ENCODE assay signal across 8 cellular contexts in genomic region chr6:161274488-161274858, GRCh38. TPM values are rescaled to one million over a fixed set of nuclear protein-coding genes. Genes with fewer than 3 reads are reported as not detected.
DNase-seq lines count a peak whose midpoint lies in the region; ATAC-seq and TF ChIP-seq lines count a peak whose summit lies in the region.

No MANE protein-coding gene starts in this region.

- no TSS peak for BruUV-seq in mammary epithelial cell (replicated peaks; lab: Mats Ljungman, UMichigan)

- peak overlapping the region; percentile 95 for H3K27ac ChIP-seq in mammary epithelial cell (ENCODE audit: insufficient read depth, low read depth, low read length)
- peak overlapping the region in 2 of 5 donors; percentile 65 to 70 for H3K27ac ChIP-seq in adrenal gland

- peak overlapping the region; percentile 73 for H3K4me2 ChIP-seq in mammary epithelial cell (ENCODE audit: insufficient read depth, low read depth, low read length)

- H3K79me2 ChIP-seq in mammary epithelial cell (ENCODE audit: insufficient read depth, low read length) = peaks cover 29% of the 10 kb centered on the region

- peak overlapping the region; percentile 47 to 69 (median 49) for H3K4me3 ChIP-seq in mammary epithelial cell (replicated peaks in 1 of 3; ENCODE audit: insufficient read depth in 1 of 3, low read depth in 2 of 3, low read length in 3 of 3)
- H3K4me3 ChIP-seq in mucosa of stomach (ENCODE audit: low read length) = peak overlapping the region; percentile 5
- H3K4me3 ChIP-seq in adrenal gland = peak overlapping the region in 2 of 4 donors; percentile 35 to 62

- peaks cover 12% of the 10 kb centered on the region for H3K4me1 ChIP-seq in mammary epithelial cell (ENCODE audit: insufficient read depth, low read length)
- peaks cover 5% of the 10 kb centered on the region for H3K4me1 ChIP-seq in mucosa of stomach (ENCODE audit: control insufficient read depth, insufficient read depth, low read length)
- H3K4me1 ChIP-seq in adrenal gland (replicated peaks in 1 of 2) = peaks cover 0 to 13% of the 10 kb centered on the region in 2 donors

- peak overlapping the region; percentile 91 for H2AFZ ChIP-seq in mammary epithelial cell (ENCODE audit: low read depth, low read length)

- no peak for TF ChIP-seq CTCF in mammary epithelial cell (conservative IDR thresholded peaks at IDR 0.05 in 1 of 2, IDR thresholded peaks at IDR 0.05 in 1 of 2; ENCODE audit: extremely low read depth in 1 of 2, insufficient read depth in 1 of 2, low read depth in 1 of 2, low read length in 2 of 2)
- TF ChIP-seq CTCF in adrenal gland (IDR thresholded peaks at IDR 0.05) = no peak

- in situ Hi-C loops in ACHN (cut with HindIII; ENCODE audit: low pct_ligation_motif_present, low pct_unique_long_range_greater_than_20kb, low sequenced_read_pairs) = no loop called here
- in situ Hi-C loops in mammary epithelial cell (cut with MboI; ENCODE audit: low sequenced_read_pairs in 2 of 2) = no loop called here

- ATAC-seq in HG03135 (IDR thresholded peaks at IDR 0.05; ENCODE audit: unreplicated experiment) = peak; percentile 4
- no peak for ATAC-seq in HG02642 (IDR thresholded peaks at IDR 0.05; ENCODE audit: poor library complexity, unreplicated experiment)

- DNase-seq in ACHN (peak; percentile 16), mammary epithelial cell (no peak), SKM-1 (lab: John Stamatoyannopoulos, UW; ENCODE audit: unreplicated experiment) (no peak), iPS-NIHi11 (ENCODE audit: low spot score) (no peak), adrenal gland (no peak)

- H3K9ac ChIP-seq in mammary epithelial cell (ENCODE audit: insufficient read depth, low read length) (peak overlapping the region; percentile 98), mucosa of stomach (ENCODE audit: low read length) (peak overlapping the region; percentile 54)

- H4K20me1 ChIP-seq in mammary epithelial cell (ENCODE audit: insufficient read depth, low read length) = no peaks in the 10 kb centered on the region

- H3K36me3 ChIP-seq in mammary epithelial cell (ENCODE audit: insufficient read depth, low read length) = no peaks in the 10 kb centered on the region
- H3K36me3 ChIP-seq in mucosa of stomach (ENCODE audit: control insufficient read depth, insufficient read depth, low read length) = no peaks in the 10 kb centered on the region
- no peaks in the 10 kb centered on the region for H3K36me3 ChIP-seq in adrenal gland (replicated peaks in 1 of 2)

- intact Hi-C loops in mammary epithelial cell (cut with micrococcal nuclease) = loop anchor here (2.0 to 10.0 kb wide), 6 partner anchors 78 to 342 kb away; partner anchors contain the start of gene MAP3K4
- intact Hi-C loops in adrenal gland (cut with DNase I) = no loop called here

- 3% methylated on average over 8 of the region's 8 CpGs for WGBS in mammary epithelial cell (ENCODE audit: low coverage, missing lambda C conversion rate)
- 8 to 11% (median 10%) methylated on average over 8 of the region's 8 CpGs for WGBS in adrenal gland, 4 donors

- CTCF ChIA-PET in mammary epithelial cell (lab: Charles Lee; ENCODE audit: low non-redundant PET) = interaction anchor here (0.7 kb wide), 1 partner anchor 95 kb away, joined by 5 read pairs; no protein-coding TSS in a partner anchor

- dilution Hi-C loops in mammary epithelial cell (cut with HindIII; ENCODE audit: low sequenced_read_pairs) = no loop called here

- H3K9me3 ChIP-seq in mammary epithelial cell (replicated peaks; ENCODE audit: insufficient read depth, low read length) (no peaks in the 10 kb centered on the region), mucosa of stomach (ENCODE audit: control insufficient read depth, low read length) (no peaks in the 10 kb centered on the region), adrenal gland (replicated peaks in 1 of 3) (no peaks in the 10 kb centered on the region)

- H3K27me3 ChIP-seq in mammary epithelial cell (ENCODE audit: insufficient read depth, low read length) (no peaks in the 10 kb centered on the region), mucosa of stomach (ENCODE audit: control insufficient read depth, insufficient read depth, low read length) (no peaks in the 10 kb centered on the region), adrenal gland (no peaks in the 10 kb centered on the region)

- no peak for TF ChIP-seq POLR2A in adrenal gland (IDR thresholded peaks at IDR 0.05)

RNA-seq across cellular contexts. Expression of gene AGPAT4, which starts 0.6 kb away (rescaled TPM):
- total RNA-seq in mammary epithelial cell (10 to 100 TPM; 12.5 to 15.8 TPM), adrenal gland (1 to 10 TPM; 2.2 to 7.3 (median 3.9) TPM)
- polyA plus RNA-seq in mammary epithelial cell (5.6 TPM), adrenal gland (1 to 10 TPM; 2.3 to 4.3 (median 3.1) TPM)
- polyA minus RNA-seq in mammary epithelial cell = 13.2 TPM
